Comparison of ENCODE assay signal across 9 cellular contexts in the genomic region with DNA sequence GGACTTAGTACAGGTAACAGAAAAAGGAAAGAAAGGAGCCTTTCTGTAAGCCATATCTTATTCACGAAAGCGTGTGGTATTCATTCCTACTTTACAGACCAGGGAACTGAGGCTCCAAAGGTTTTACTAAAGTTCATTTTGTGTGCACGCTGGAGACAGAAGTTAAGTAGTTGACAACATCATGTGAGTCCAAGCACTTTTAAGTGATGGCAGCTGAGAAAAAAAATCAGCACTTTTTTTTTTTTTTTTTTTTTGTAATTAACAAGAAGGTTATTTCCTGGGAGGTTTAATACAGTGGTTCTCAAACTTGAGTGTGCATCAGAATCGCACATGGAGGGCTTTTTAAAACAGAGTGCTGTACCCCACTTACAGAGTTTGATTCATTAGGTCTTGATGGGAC. TPM values are rescaled to one million over a fixed set of nuclear protein-coding genes. Genes with fewer than 3 reads are reported as not detected.
DNase-seq lines count a peak whose midpoint lies in the region; ATAC-seq, FAIRE-seq and TF ChIP-seq lines count a peak whose summit lies in the region.
"Had no signal": no experiment of that assay in that cellular context is flagged by ENCODE, and none has a peak within 500 bp of the region (broad histone marks: within the 10 kb centered on the region; RNA-seq: fewer than 3 reads in every experiment).

No MANE protein-coding gene starts in this region.

- H2AFZ ChIP-seq in H9 (ENCODE audit: low read length) (no peak overlapping the region), astrocyte (ENCODE audit: low read depth, low read length) (no peak overlapping the region)

- no peak overlapping the region for H4K91ac ChIP-seq in H9 (ENCODE audit: insufficient read length, low read depth, low read length)

- H3K27ac Mint-ChIP-seq in H9 (no peak overlapping the region), astrocyte (ENCODE audit: unreplicated experiment) (no peak overlapping the region), mesothelial cell of epicardium (peak overlapping the region; percentile 3)

- H3K36me3 Mint-ChIP-seq in H9 (ENCODE audit: insufficient read depth in 1 of 3, low read depth in 3 of 3) (peaks cover 0 to 3% (median 0%) of the 10 kb centered on the region in 3 experiments; a peak in 2 of 7 replicates), astrocyte (ENCODE audit: low read depth, unreplicated experiment) (peaks cover 2% of the 10 kb centered on the region), mesothelial cell of epicardium (peaks cover 4% of the 10 kb centered on the region)

- no peaks in the 10 kb centered on the region for H3K27me3 Mint-ChIP-seq in H9 (ENCODE audit: low read depth)
- H3K27me3 Mint-ChIP-seq in astrocyte (ENCODE audit: low read depth, unreplicated experiment) = no peaks in the 10 kb centered on the region
- no peaks in the 10 kb centered on the region for H3K27me3 Mint-ChIP-seq in mesothelial cell of epicardium (ENCODE audit: low read depth)

- no peaks in the 10 kb centered on the region for H3K36me3 ChIP-seq in astrocyte (ENCODE audit: insufficient read depth, low read length)

- H3K27me3 ChIP-seq in AG04450 (ENCODE audit: control insufficient read depth, insufficient read depth, low read length) = no peaks in the 10 kb centered on the region
- H3K27me3 ChIP-seq in H9 (ENCODE audit: insufficient read depth, low read length) = no peaks in the 10 kb centered on the region
- no peaks in the 10 kb centered on the region for H3K27me3 ChIP-seq in astrocyte (ENCODE audit: insufficient read depth, low read length)

- no peak overlapping the region for H2BK120ac ChIP-seq in H9 (ENCODE audit: low read depth, low read length, poor library complexity, severe bottlenecking)

- no peak overlapping the region for H3T11ph ChIP-seq in H9 (ENCODE audit: low read length)

- no peak overlapping the region for H4K8ac ChIP-seq in H9 (replicated peaks; ENCODE audit: insufficient read length, low read depth, low read length)

- no peak overlapping the region for H4K5ac ChIP-seq in H9 (ENCODE audit: insufficient read length, low read depth, low read length)

- H3K9me3 ChIP-seq in AG04450 (ENCODE audit: control insufficient read depth, insufficient read depth, low read length) = no peaks in the 10 kb centered on the region
- no peaks in the 10 kb centered on the region for H3K9me3 ChIP-seq in H9 (ENCODE audit: control insufficient read depth, low read depth, low read length)
- H3K9me3 ChIP-seq in astrocyte (ENCODE audit: insufficient read depth, low read depth, low read length) = no peaks in the 10 kb centered on the region

- no peak for ATAC-seq in HG03139 (IDR thresholded peaks at IDR 0.05; ENCODE audit: unreplicated experiment)

- H3K79me2 ChIP-seq in H9 (ENCODE audit: insufficient read depth, low read length) (no peaks in the 10 kb centered on the region), astrocyte (ENCODE audit: insufficient read depth, low read length) (peaks cover 71% of the 10 kb centered on the region)

- H3K9me3 Mint-ChIP-seq in H9 (no peaks in the 10 kb centered on the region; a peak in 1 of 5 replicates), astrocyte (ENCODE audit: unreplicated experiment) (peaks cover 2% of the 10 kb centered on the region), mesothelial cell of epicardium (peaks cover 6% of the 10 kb centered on the region)

- no CpG with 5 or more reads among the region's 4 CpGs for WGBS in H9 (ENCODE audit: extremely low coverage, insufficient read length, low lambda C conversion rate)

- peaks cover 30 to 34% of the 10 kb centered on the region in 2 experiments for H3K4me1 Mint-ChIP-seq in H9
- peaks cover 18% of the 10 kb centered on the region for H3K4me1 Mint-ChIP-seq in astrocyte (ENCODE audit: low read depth, unreplicated experiment)
- H3K4me1 Mint-ChIP-seq in mesothelial cell of epicardium = peaks cover 52% of the 10 kb centered on the region

- H3K4me2 ChIP-seq in H9 (ENCODE audit: insufficient read depth, insufficient read length, low read length) (no peak overlapping the region), astrocyte (ENCODE audit: low read length) (peak overlapping the region; percentile 87)

- H2BK15ac ChIP-seq in H9 (ENCODE audit: low read depth, low read length) = no peak overlapping the region

- no peak overlapping the region for H2BK5ac ChIP-seq in H9 (ENCODE audit: insufficient read length, low read length)

- no peak for DNase-seq in AG04450 (ENCODE audit: low read depth, low spot score)
- no peak for DNase-seq in H9
- DNase-seq in astrocyte (ENCODE audit: low read depth) = no peak
- DNase-seq in mesothelial cell of epicardium (ENCODE audit: low spot score in 2 of 2, unreplicated experiment in 2 of 2) = no peak
- DNase-seq in NAMALWA (ENCODE audit: low spot score) = no peak
- DNase-seq in stimulated activated CD4-positive, alpha-beta T cell treated with anti-CD3 and anti-CD28 coated beads, Interleukin-15, amount 100 ng/mL, for 24 hours = no peak
- DNase-seq in G401 (ENCODE audit: low spot score) = no peak
- DNase-seq: NCI-H2227 treated with DMSO at 0.1 percent for 48 hours had no signal

- no peak overlapping the region for H3K56ac ChIP-seq in H9 (ENCODE audit: insufficient read length, low read depth, low read length)

- no peak overlapping the region for H3K4ac ChIP-seq in H9 (ENCODE audit: low read depth, low read length)

- H3K9ac ChIP-seq in H9 (ENCODE audit: extremely low read depth, insufficient read length, low read length) (no peak overlapping the region), astrocyte (ENCODE audit: low read length) (peak overlapping the region; percentile 95)

- H3K18ac ChIP-seq in H9 (ENCODE audit: insufficient read length, low read depth, low read length) = no peak overlapping the region

- no peak overlapping the region for H3K14ac ChIP-seq in H9 (ENCODE audit: insufficient read depth, low read length)

- CTCF ChIA-PET in AG04450 (lab: Charles Lee) = interaction anchor here (0.6 to 1.0 kb wide), 3 partner anchors 18 to 155 kb away, joined by 3 to 4 read pairs (median 3); no protein-coding TSS in a partner anchor

- no peaks in the 10 kb centered on the region for H4K20me1 ChIP-seq in H9 (ENCODE audit: control insufficient read depth, insufficient read depth, insufficient read length)
- peaks cover 55% of the 10 kb centered on the region for H4K20me1 ChIP-seq in astrocyte (ENCODE audit: insufficient read depth, low read length)

- H3K4me3 Mint-ChIP-seq in H9 (peak overlapping the region; percentile 91 to 95; a peak in 3 of 5 replicates), astrocyte (ENCODE audit: unreplicated experiment) (peak overlapping the region; percentile 97), mesothelial cell of epicardium (peak overlapping the region; percentile 95)

- H3K4me1 ChIP-seq in H9 (ENCODE audit: insufficient read depth, low read length) (no peaks in the 10 kb centered on the region), astrocyte (ENCODE audit: insufficient read depth, low read length) (peaks cover 10% of the 10 kb centered on the region)

- FAIRE-seq in astrocyte (lab: Jason Lieb, UNC) = no peak

- POLR2A ChIA-PET in AG04450 (lab: Yijun Ruan, JAX) = no interaction called here

- H3K27ac ChIP-seq in AG04450 (ENCODE audit: low read depth, low read length) (no peak overlapping the region), H9 (ENCODE audit: insufficient read length, low read depth, low read length) (no peak overlapping the region), astrocyte (ENCODE audit: low read depth, low read length) (no peak overlapping the region)

- H3K23me2 ChIP-seq in H9 (ENCODE audit: insufficient read length, low read depth, low read length, poor library complexity, severe bottlenecking) = peaks cover 14% of the 10 kb centered on the region

- in situ Hi-C loops in G401 (cut with HindIII; ENCODE audit: low sequenced_read_pairs) = no loop called here

- H3K23ac ChIP-seq in H9 (ENCODE audit: insufficient read length, low read depth, low read length) = no peak overlapping the region

- H2AK5ac ChIP-seq in H9 (ENCODE audit: insufficient read length, low read length) = no peak overlapping the region

- no peak overlapping the region for H2BK20ac ChIP-seq in H9 (ENCODE audit: low read depth, low read length, poor library complexity, severe bottlenecking)

- no peak for TF ChIP-seq CTCF in AG04450 (IDR thresholded peaks at IDR 0.05; ENCODE audit: low read depth, low read length)
- TF ChIP-seq CTCF in H9 (conservative IDR thresholded peaks at IDR 0.05) = no peak
- TF ChIP-seq CTCF in astrocyte (IDR thresholded peaks at IDR 0.05; ENCODE audit: insufficient read depth, low read depth, low read length) = no peak
- TF ChIP-seq CTCF in mesothelial cell of epicardium (IDR thresholded peaks at IDR 0.05; ENCODE audit: unreplicated experiment) = no peak

- no peak overlapping the region for H2BK12ac ChIP-seq in H9 (ENCODE audit: insufficient read length, low read depth, low read length)

- H3K79me1 ChIP-seq in H9 (ENCODE audit: insufficient read depth, low read depth, low read length, poor library complexity, severe bottlenecking) = no peaks in the 10 kb centered on the region

- H3K4me3 ChIP-seq in AG04450 (ENCODE audit: low read depth, low read length) = peak overlapping the region; percentile 88
- peak overlapping the region; percentile 94 for H3K4me3 ChIP-seq in astrocyte (ENCODE audit: insufficient read depth, low read depth, low read length)

RNA-seq across cellular contexts. Expression of gene DNAJC3, which starts 2.0 kb away (rescaled TPM):
- polyA plus RNA-seq in AG04450 (2011; rRNA removed) = 21.7 and 30.2 TPM in 2 replicates
- polyA minus RNA-seq in AG04450 (2011; rRNA and poly(A)+ RNA removed) = 24.9 and 36.4 TPM in 2 replicates
- total RNA-seq in H9 (2021) (21.2 and 21.5 TPM in 2 replicates), astrocyte (51.7 and 55.7 TPM in 2 replicates), mesothelial cell of epicardium (21.7 to 22.9 TPM (median 22.6 TPM) in 3 replicates)
- 16.9 and 27.9 TPM in 2 replicates for total RNA-seq in G401 (2014; rRNA removed; shearing (Covaris generic))

RNA-seq across cellular contexts. Expression of gene DZIP1, which starts 34.5 kb away (rescaled TPM):
- polyA plus RNA-seq in AG04450 (2011; rRNA removed) = 30.5 and 32.9 TPM in 2 replicates
- polyA minus RNA-seq in AG04450 (2011; rRNA and poly(A)+ RNA removed) = 22.0 and 24.2 TPM in 2 replicates
- total RNA-seq in H9 (2021) = 31.5 and 33.6 TPM in 2 replicates
- total RNA-seq in astrocyte = 49.2 and 52.4 TPM in 2 replicates
- total RNA-seq in mesothelial cell of epicardium = 57.6 to 62.8 TPM (median 62.7 TPM) in 3 replicates
- 41.6 and 75.1 TPM in 2 replicates for total RNA-seq in G401 (2014; rRNA removed; shearing (Covaris generic))
